ENCODE assay signal across 11 cellular contexts in the genomic region with DNA sequence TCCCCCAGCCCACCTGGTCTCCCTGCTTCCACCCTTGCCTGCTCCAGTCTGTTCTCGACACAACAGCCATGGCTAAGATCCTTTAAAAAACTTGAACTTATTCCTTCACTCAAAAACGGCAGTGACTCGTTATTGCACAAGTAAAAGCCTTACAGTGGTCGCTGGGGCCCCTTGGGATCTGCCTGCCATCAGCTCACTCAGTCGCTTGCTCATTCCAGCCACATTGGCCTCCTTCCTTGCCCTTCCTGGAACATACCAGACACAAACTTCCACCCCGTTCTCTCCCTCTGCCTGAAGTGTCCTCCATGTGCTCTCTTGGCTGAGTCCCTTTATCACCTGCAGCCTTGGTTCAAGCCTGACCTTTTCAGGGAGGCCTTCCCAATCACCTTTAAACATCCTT. TPM values are rescaled to one million over a fixed set of nuclear protein-coding genes. Genes with fewer than 3 reads are reported as not detected.
DNase-seq lines count a peak whose midpoint lies in the region; ATAC-seq and TF ChIP-seq lines count a peak whose summit lies in the region.
"Had no signal": no experiment of that assay in that cellular context is flagged by ENCODE, and none has a peak within 500 bp of the region (broad histone marks: within the 10 kb centered on the region; RNA-seq: fewer than 3 reads in every experiment).

No MANE protein-coding gene starts in this region.

- H4K8ac ChIP-seq in H9 (replicated peaks; ENCODE audit: insufficient read length, low read depth, low read length), result no peak overlapping the region

- no peak overlapping the region for H3K4ac ChIP-seq in H9 (ENCODE audit: low read depth, low read length)

- H4K20me1 ChIP-seq in BLaER1, result peaks cover 84% of the 10 kb centered on the region
- no peaks in the 10 kb centered on the region for H4K20me1 ChIP-seq in H9 (ENCODE audit: control insufficient read depth, insufficient read depth, insufficient read length)

- POLR2A ChIA-PET in activated naive CD8-positive, alpha-beta T cell treated with anti-CD3 and anti-CD28 coated beads, Interleukin-2, amount 10 ng/mL, durations not matched to agents 7 days and 5 days (lab: Charles Lee), result interaction anchor here (0.8 to 2.3 kb wide), 5 partner anchors 9 to 222 kb away, joined by 3 to 8 read pairs (median 4); no protein-coding TSS in a partner anchor

- H4K5ac ChIP-seq in H9 (ENCODE audit: insufficient read length, low read depth, low read length), result no peak overlapping the region

- ATAC-seq in activated naive CD8-positive, alpha-beta T cell treated with anti-CD3 and anti-CD28 coated beads, Interleukin-2, amount 10 ng/mL, durations not matched to agents 7 days and 5 days (ENCODE audit: low read depth), result no peak
- no peak for ATAC-seq in naive B cell (ENCODE audit: low read depth in 2 of 2)
- ATAC-seq in HG02938 (IDR thresholded peaks at IDR 0.05; ENCODE audit: unreplicated experiment), result no peak

- H3K4me2 ChIP-seq in BLaER1 (peak overlapping the region; percentile 97), H9 (ENCODE audit: insufficient read depth, insufficient read length, low read length) (no peak overlapping the region)

- no peak overlapping the region for H2BK12ac ChIP-seq in H9 (ENCODE audit: insufficient read length, low read depth, low read length)

- H3K4me1 ChIP-seq in BLaER1, result peaks cover 56% of the 10 kb centered on the region
- H3K4me1 ChIP-seq in H9 (ENCODE audit: insufficient read depth, low read length), result no peaks in the 10 kb centered on the region

- H3K14ac ChIP-seq in H9 (ENCODE audit: insufficient read depth, low read length), result no peak overlapping the region; the same call in 1 of the 2 replicates

- H3K36me3 Mint-ChIP-seq in H9 (ENCODE audit: insufficient read depth in 1 of 3, low read depth in 3 of 3) (no peaks in the 10 kb centered on the region), naive B cell (no peaks in the 10 kb centered on the region)
- peaks cover 9% of the 10 kb centered on the region for H3K36me3 Mint-ChIP-seq in activated naive CD8-positive, alpha-beta T cell treated with anti-CD3 and anti-CD28 coated beads, Interleukin-2, amount 10 ng/mL, durations not matched to agents 7 days and 5 days

- H3K27me3 Mint-ChIP-seq in H9 (ENCODE audit: low read depth), result no peaks in the 10 kb centered on the region
- no peaks in the 10 kb centered on the region for H3K27me3 Mint-ChIP-seq in activated naive CD8-positive, alpha-beta T cell treated with anti-CD3 and anti-CD28 coated beads, Interleukin-2, amount 10 ng/mL, durations not matched to agents 7 days and 5 days
- H3K27me3 Mint-ChIP-seq in naive B cell, result no peaks in the 10 kb centered on the region

- peaks cover 22 to 28% of the 10 kb centered on the region in 2 experiments for H3K4me1 Mint-ChIP-seq in H9
- peaks cover 56% of the 10 kb centered on the region for H3K4me1 Mint-ChIP-seq in activated naive CD8-positive, alpha-beta T cell treated with anti-CD3 and anti-CD28 coated beads, Interleukin-2, amount 10 ng/mL, durations not matched to agents 7 days and 5 days
- peaks cover 34 to 72% (median 65%) of the 10 kb centered on the region in 3 donors for H3K4me1 Mint-ChIP-seq in naive B cell

- H3K9me3 ChIP-seq in BLaER1, result peaks cover 7% of the 10 kb centered on the region
- no peaks in the 10 kb centered on the region for H3K9me3 ChIP-seq in H9 (ENCODE audit: control insufficient read depth, low read depth, low read length)
- H3K9me3 ChIP-seq: transverse colon had no signal

- no peak overlapping the region for H3T11ph ChIP-seq in H9 (ENCODE audit: low read length)

- no peak overlapping the region for H2BK20ac ChIP-seq in H9 (ENCODE audit: low read depth, low read length, poor library complexity, severe bottlenecking)

- H3K4me3 Mint-ChIP-seq in H9 (no peak overlapping the region), naive B cell (peak overlapping the region in 3 of 8 donors; percentile 7 to 90 (median 9))
- H3K4me3 Mint-ChIP-seq in activated naive CD8-positive, alpha-beta T cell treated with anti-CD3 and anti-CD28 coated beads, Interleukin-2, amount 10 ng/mL, durations not matched to agents 7 days and 5 days, result peak overlapping the region; percentile 47

- no CpG with 5 or more reads among the region's 6 CpGs for WGBS in H9 (ENCODE audit: extremely low coverage, insufficient read length, low lambda C conversion rate)

- peaks cover 21% of the 10 kb centered on the region for H3K36me3 ChIP-seq in BLaER1
- H3K36me3 ChIP-seq: transverse colon had no signal

- no peak overlapping the region for H2AFZ ChIP-seq in H9 (ENCODE audit: low read length)

- H3K79me2 ChIP-seq in H9 (ENCODE audit: insufficient read depth, low read length), result peaks cover 19% of the 10 kb centered on the region

- DNase-seq in H9 (no peak), naive B cell (no peak), germinal center (ENCODE audit: low spot score) (no peak), hypothalamus (lab: John Stamatoyannopoulos, UW) (no peak), NCI-H146 treated with DMSO at 0.1 percent for 48 hours (lab: John Stamatoyannopoulos, UW; ENCODE audit: unreplicated experiment) (no peak)
- DNase-seq in activated naive CD8-positive, alpha-beta T cell treated with anti-CD3 and anti-CD28 coated beads, Interleukin-2, amount 10 ng/mL, durations not matched to agents 7 days and 5 days, result no peak
- DNase-seq: activated CD8-positive, alpha-beta memory T cell treated with anti-CD3 and anti-CD28 coated beads, Interleukin-2, amount 50 U/mL, for 4 hours; effector memory CD4-positive, alpha-beta T cell; transverse colon had no signal

- H3K79me1 ChIP-seq in H9 (ENCODE audit: insufficient read depth, low read depth, low read length, poor library complexity, severe bottlenecking), result no peaks in the 10 kb centered on the region

- H2BK5ac ChIP-seq in H9 (ENCODE audit: insufficient read length, low read length), result no peak overlapping the region

- peaks cover 9% of the 10 kb centered on the region for H3K27me3 ChIP-seq in BLaER1
- H3K27me3 ChIP-seq in H9 (ENCODE audit: insufficient read depth, low read length), result no peaks in the 10 kb centered on the region
- H3K27me3 ChIP-seq: transverse colon had no signal

- peak overlapping the region; percentile 57; the same call in 1 of the 2 replicates for H3K27ac ChIP-seq in BLaER1
- H3K27ac ChIP-seq in H9 (ENCODE audit: insufficient read length, low read depth, low read length), result no peak overlapping the region
- H3K27ac ChIP-seq: transverse colon had no signal

- no peak overlapping the region for H2BK120ac ChIP-seq in H9 (ENCODE audit: low read depth, low read length, poor library complexity, severe bottlenecking)

- no peak overlapping the region for H3K56ac ChIP-seq in H9 (ENCODE audit: insufficient read length, low read depth, low read length)

- H3K4me3 ChIP-seq in BLaER1, result no peak overlapping the region
- H3K4me3 ChIP-seq: transverse colon had no signal

- H3K9ac ChIP-seq in BLaER1 (peak overlapping the region; percentile 53; the same call in 1 of the 2 replicates), H9 (ENCODE audit: extremely low read depth, insufficient read length, low read length) (no peak overlapping the region)

- H3K23me2 ChIP-seq in H9 (ENCODE audit: insufficient read length, low read depth, low read length, poor library complexity, severe bottlenecking), result no peaks in the 10 kb centered on the region

- no peak overlapping the region for H3K23ac ChIP-seq in H9 (ENCODE audit: insufficient read length, low read depth, low read length)

- TF ChIP-seq CTCF in H9 (conservative IDR thresholded peaks at IDR 0.05), result no peak

- H3K27ac Mint-ChIP-seq in H9 (peak overlapping the region; percentile 7 to 65 (median 8); a peak in 5 of 7 replicates), naive B cell (peak overlapping the region; percentile 36 to 87 (median 72))
- H3K27ac Mint-ChIP-seq in activated naive CD8-positive, alpha-beta T cell treated with anti-CD3 and anti-CD28 coated beads, Interleukin-2, amount 10 ng/mL, durations not matched to agents 7 days and 5 days, result peak overlapping the region; percentile 65

- H4K91ac ChIP-seq in H9 (ENCODE audit: insufficient read length, low read depth, low read length), result no peak overlapping the region

- H3K9me3 Mint-ChIP-seq in H9 (no peaks in the 10 kb centered on the region), naive B cell (no peaks in the 10 kb centered on the region)
- no peaks in the 10 kb centered on the region for H3K9me3 Mint-ChIP-seq in activated naive CD8-positive, alpha-beta T cell treated with anti-CD3 and anti-CD28 coated beads, Interleukin-2, amount 10 ng/mL, durations not matched to agents 7 days and 5 days

- no peak overlapping the region for H2BK15ac ChIP-seq in H9 (ENCODE audit: low read depth, low read length)

- no peak overlapping the region for H3K18ac ChIP-seq in H9 (ENCODE audit: insufficient read length, low read depth, low read length)

- no peak overlapping the region for H2AK5ac ChIP-seq in H9 (ENCODE audit: insufficient read length, low read length)

RNA-seq across cellular contexts. Expression of a gene that starts 4.7 kb away (rescaled TPM):
- 62.1 and 69.2 TPM in 2 replicates for total RNA-seq in H9 (2021)
- total RNA-seq in activated naive CD8-positive, alpha-beta T cell treated with anti-CD3 and anti-CD28 coated beads, Interleukin-2, amount 10 ng/mL, durations not matched to agents 7 days and 5 days, result 10 to 100 TPM; 66.6 to 72.2 TPM
- 10 to 100 TPM in 5 of 6 donors, 1 to 10 TPM in 1; 9.4 to 27.7 (median 13.6) TPM for polyA plus RNA-seq in naive B cell (ENCODE audit: low read depth in 6 of 6)

Comparison
In these comparisons a context has a peak if more than half of its experiments do, and no peak if none do; other contexts are left out.
1. H3K27ac Mint-ChIP-seq: peak in every context shown above with its lines; median percentile 72 in naive B cell; 65 in activated naive CD8-positive, alpha-beta T cell treated with anti-CD3 and anti-CD28 coated beads, Interleukin-2, amount 10 ng/mL, durations not matched to agents 7 days and 5 days; 8 in H9.